Comparison of ENCODE assay signal across 2 cellular contexts in genomic region chr19:43341098-43341497, GRCh38. TPM values are rescaled to one million over a fixed set of nuclear protein-coding genes. Genes with fewer than 3 reads are reported as not detected.
"Had no signal": no experiment of that assay in that cellular context is flagged by ENCODE, and none has a peak within 500 bp of the region (broad histone marks: within the 10 kb centered on the region; RNA-seq: fewer than 3 reads in every experiment).

No MANE protein-coding gene starts in this region.

RNA-seq across cellular contexts. Expression of gene CD177, which starts 12.4 kb away (rescaled TPM):
- total RNA-seq: dermis blood vessel endothelial cell had no signal
- polyA plus RNA-seq: endothelial cell of umbilical vein had no signal
